Comparison of ENCODE assay signal across 1 cellular context in genomic region chr6:44235269-44235668, GRCh38.
TF ChIP-seq lines count a peak whose summit lies in the region.

No MANE protein-coding gene starts in this region.

TF ChIP-seq in GM23338, 12 proteins besides CTCF, POLR2A, EP300 and RAD21:
- TF ChIP-seq ZNF462 (CRISPR knock-in tag; IDR thresholded peaks at IDR 0.05) (no peak), ZNF114 (CRISPR knock-in tag; IDR thresholded peaks at IDR 0.05) (no peak), POLR2AphosphoS5 (IDR thresholded peaks at IDR 0.05; ENCODE audit: low read depth) (no peak), ZNF331 (CRISPR knock-in tag; IDR thresholded peaks at IDR 0.05; ENCODE audit: low read depth) (no peak), EZH2 (IDR thresholded peaks at IDR 0.05; ENCODE audit: low read depth, unreplicated experiment) (no peak), REST (IDR thresholded peaks at IDR 0.05; ENCODE audit: unreplicated experiment) (no peak), NANOG (IDR thresholded peaks at IDR 0.05; ENCODE audit: borderline replicate concordance) (no peak), STAT1 (IDR thresholded peaks at IDR 0.05; ENCODE audit: unreplicated experiment) (no peak), CREB1 (CRISPR knock-in tag; IDR thresholded peaks at IDR 0.05; ENCODE audit: low read depth) (no peak), JUNB (IDR thresholded peaks at IDR 0.05; ENCODE audit: unreplicated experiment) (no peak), EZH2phosphoT487 (IDR thresholded peaks at IDR 0.05; ENCODE audit: unreplicated experiment) (no peak), ETS1 (IDR thresholded peaks at IDR 0.05) (no peak)
